In genomic region chr10:89611282-89611681, GRCh38 we compare ENCODE assay signal across 7 cellular contexts.
"Had no signal": no experiment of that assay in that cellular context is flagged by ENCODE, and none has a peak within 500 bp of the region (broad histone marks: within the 10 kb centered on the region; RNA-seq: fewer than 3 reads in every experiment).

No MANE protein-coding gene starts in this region.

- FAIRE-seq: HepG2, HTR-8/SVneo, K562 had no signal

- H3K27ac ChIP-seq: HL-60 had no signal

- DNase-seq: IMR-90, KBM-7, KG1 had no signal

- H3K4me3 ChIP-seq: K562 had no signal

- ATAC-seq: HepG2, K562 had no signal
